In genomic region chr11:19240420-19241259, GRCh38 we compare ENCODE assay signal across 8 cellular contexts. TPM values are rescaled to one million over a fixed set of nuclear protein-coding genes. Genes with fewer than 3 reads are reported as not detected.
DNase-seq lines count a peak whose midpoint lies in the region; ATAC-seq and TF ChIP-seq lines count a peak whose summit lies in the region.

E2F8 (minus strand) TSS chr11:19240945; CDS start chr11:19240121, 824 bp downstream.

- H3K27me3 Mint-ChIP-seq in activated naive CD4-positive, alpha-beta T cell treated with anti-CD3 and anti-CD28 coated beads, Interleukin-2, amount 50 U/mL, for 24 hours: peaks cover 23% of the 10 kb centered on the region

- TF ChIP-seq POLR2A in ovary (IDR thresholded peaks at IDR 0.05): no peak

- TF ChIP-seq CTCF in GM10248 (IDR thresholded peaks at IDR 0.05; ENCODE audit: control extremely low read depth, extremely low read depth, low read depth, missing control alignments) (no peak), ovary (IDR thresholded peaks at IDR 0.05) (no peak), tibial artery (IDR thresholded peaks at IDR 0.05) (no peak)

- H3K27me3 ChIP-seq in ovary (no peaks in the 10 kb centered on the region), tibial artery (peaks cover 8 to 75% of the 10 kb centered on the region in 2 donors)

- H3K36me3 Mint-ChIP-seq in activated naive CD4-positive, alpha-beta T cell treated with anti-CD3 and anti-CD28 coated beads, Interleukin-2, amount 50 U/mL, for 24 hours: no peaks in the 10 kb centered on the region

- intact Hi-C loops in head of caudate nucleus (cut with DNase I) (loop anchor here (10.0 kb wide), 1 partner anchor 166 kb away; no protein-coding TSS in a partner anchor), ovary (cut with DNase I) (no loop called here), tibial artery (cut with DNase I; ENCODE audit: low total_unique reads) (loop anchor here (5.0 kb wide), 1 partner anchor 1743 kb away; no protein-coding TSS in a partner anchor)

- peak within 1 kb of the TSS; percentile 39 for H3K4me3 ChIP-seq in ovary
- H3K4me3 ChIP-seq in tibial artery: peak within 1 kb of the TSS; percentile 48 to 60

- H3K4me1 Mint-ChIP-seq in activated naive CD4-positive, alpha-beta T cell treated with anti-CD3 and anti-CD28 coated beads, Interleukin-2, amount 50 U/mL, for 24 hours: peaks cover 18% of the 10 kb centered on the region

- TF ChIP-seq EP300 in ovary (IDR thresholded peaks at IDR 0.05): no peak

- CTCF ChIA-PET in GM10248 (lab: Yijun Ruan, JAX): interaction anchor here (0.7 kb wide), 1 partner anchor 25 kb away, joined by 3 read pairs; no protein-coding TSS in a partner anchor

- H3K27ac ChIP-seq in ovary (no peak within 1 kb of the TSS), tibial artery (no peak within 1 kb of the TSS)

- H3K4me3 Mint-ChIP-seq in activated naive CD4-positive, alpha-beta T cell treated with anti-CD3 and anti-CD28 coated beads, Interleukin-2, amount 50 U/mL, for 24 hours: peak within 1 kb of the TSS; percentile 89

- H3K36me3 ChIP-seq in ovary: no peaks in the 10 kb centered on the region
- no peaks in the 10 kb centered on the region for H3K36me3 ChIP-seq in tibial artery

- POLR2A ChIA-PET in GM10248 (lab: Yijun Ruan, JAX): no interaction called here

- WGBS in ovary, 3 donors: 1% methylated on average over 49 to 59 of the region's 59 CpGs

- DNase-seq in GM10248 (ENCODE audit: extremely low spot score) (peak; percentile 99), NCI-H1105 (lab: John Stamatoyannopoulos, UW) (peak; percentile 97), SKM-1 (lab: John Stamatoyannopoulos, UW; ENCODE audit: unreplicated experiment) (peak; percentile 93), head of caudate nucleus (peak; percentile 84 to 97 (median 92)), ovary (peak; percentile 73 to 89 (median 84)), tibial artery (peak; percentile 83 to 91)

- no peaks in the 10 kb centered on the region for H3K9me3 ChIP-seq in ovary
- no peaks in the 10 kb centered on the region for H3K9me3 ChIP-seq in tibial artery

- H3K9me3 Mint-ChIP-seq in activated naive CD4-positive, alpha-beta T cell treated with anti-CD3 and anti-CD28 coated beads, Interleukin-2, amount 50 U/mL, for 24 hours: no peaks in the 10 kb centered on the region

- H3K4me1 ChIP-seq in ovary (ENCODE audit: insufficient read depth) (peaks cover 8% of the 10 kb centered on the region), tibial artery (peaks cover 0 to 28% (median 24%) of the 10 kb centered on the region in 4 donors)

- peak; percentile 91 for ATAC-seq in HG02642 (IDR thresholded peaks at IDR 0.05; ENCODE audit: poor library complexity, unreplicated experiment)

- H3K27ac Mint-ChIP-seq in activated naive CD4-positive, alpha-beta T cell treated with anti-CD3 and anti-CD28 coated beads, Interleukin-2, amount 50 U/mL, for 24 hours: no peak within 1 kb of the TSS

RNA-seq across cellular contexts. Expression of gene E2F8, which starts in this region (rescaled TPM):
- total RNA-seq in ovary: under 1 TPM in 4 of 7 donors, not detected in 3; 0.20 to 0.80 (median 0.40) TPM
- polyA plus RNA-seq in ovary: under 1 TPM; 0.08 to 0.35 TPM

Comparison
In these comparisons a context has a peak if more than half of its experiments do, and no peak if none do; other contexts are left out.
1. Peak in DNase-seq and H3K4me3 ChIP-seq in ovary; RNA of the gene not detected or under 1 TPM.
2. intact Hi-C loops: an anchor here in head of caudate nucleus (10.0 kb wide) and tibial artery (5.0 kb wide); none called in ovary.